ENCODE assay signal across 14 cellular contexts in genomic region chr2:141942006-141942789, GRCh38.
DNase-seq lines count a peak whose midpoint lies in the region; ATAC-seq, FAIRE-seq and TF ChIP-seq lines count a peak whose summit lies in the region.
"Had no signal": no experiment of that assay in that cellular context is flagged by ENCODE, and none has a peak within 500 bp of the region (broad histone marks: within the 10 kb centered on the region; RNA-seq: fewer than 3 reads in every experiment).

No MANE protein-coding gene starts in this region.

- no peak for TF ChIP-seq EP300 in esophagus muscularis mucosa (IDR thresholded peaks at IDR 0.05)

- H3K36me3 Mint-ChIP-seq in neural progenitor cell = no peaks in the 10 kb centered on the region
- H3K36me3 Mint-ChIP-seq in stimulated activated memory B cell treated with anti-CD40 and anti-IgM and Interleukin-4, amounts not matched to agents 10 μg/mL and 1 μg/mL and 100 μg/mL, for 72 hours = no peaks in the 10 kb centered on the region

- H4K20me1 ChIP-seq in OCI-LY1 (ENCODE audit: insufficient read depth, low read length) = no peaks in the 10 kb centered on the region
- H4K20me1 ChIP-seq in neural progenitor cell (ENCODE audit: low read depth) = no peaks in the 10 kb centered on the region
- H4K20me1 ChIP-seq in Karpas-422 (ENCODE audit: insufficient read depth, low read depth, low read length) = no peaks in the 10 kb centered on the region

- 71% methylated on average over 5 of the region's 5 CpGs for WGBS in esophagus muscularis mucosa

- peak; percentile 11; the same call in 1 of the 2 replicates for TF ChIP-seq CTCF in OCI-LY1 (IDR thresholded peaks at IDR 0.05; ENCODE audit: low read length)
- peak; percentile 58 for TF ChIP-seq CTCF in neural progenitor cell (IDR thresholded peaks at IDR 0.05)
- no peak for TF ChIP-seq CTCF in esophagus muscularis mucosa (IDR thresholded peaks at IDR 0.05)

- no peaks in the 10 kb centered on the region for H3K27me3 Mint-ChIP-seq in neural progenitor cell (ENCODE audit: insufficient read depth, low read depth)
- H3K27me3 Mint-ChIP-seq in stimulated activated memory B cell treated with anti-CD40 and anti-IgM and Interleukin-4, amounts not matched to agents 10 μg/mL and 1 μg/mL and 100 μg/mL, for 72 hours = no peaks in the 10 kb centered on the region
- H3K27me3 Mint-ChIP-seq: activated CD4-positive, alpha-beta T cell treated with anti-CD3 and anti-CD28 coated beads for 36 hours had no signal

- H3K27ac Mint-ChIP-seq in neural progenitor cell = no peak overlapping the region
- H3K27ac Mint-ChIP-seq in stimulated activated memory B cell treated with anti-CD40 and anti-IgM and Interleukin-4, amounts not matched to agents 10 μg/mL and 1 μg/mL and 100 μg/mL, for 72 hours = no peak overlapping the region
- H3K27ac Mint-ChIP-seq: activated CD4-positive, alpha-beta T cell treated with anti-CD3 and anti-CD28 coated beads for 36 hours had no signal

- peaks cover 9% of the 10 kb centered on the region for H3K9me3 Mint-ChIP-seq in neural progenitor cell
- H3K9me3 Mint-ChIP-seq in stimulated activated memory B cell treated with anti-CD40 and anti-IgM and Interleukin-4, amounts not matched to agents 10 μg/mL and 1 μg/mL and 100 μg/mL, for 72 hours = peaks cover 3% of the 10 kb centered on the region

- no peak overlapping the region for H2AFZ ChIP-seq in OCI-LY1 (ENCODE audit: low read length)
- H2AFZ ChIP-seq in neural progenitor cell (replicated peaks) = peak overlapping the region; percentile 85
- no peak overlapping the region for H2AFZ ChIP-seq in Karpas-422 (ENCODE audit: low read length)

- no peak for TF ChIP-seq POLR2A in esophagus muscularis mucosa (IDR thresholded peaks at IDR 0.05; ENCODE audit: low read depth)

- no peak overlapping the region for H3K27ac ChIP-seq in OCI-LY1 (ENCODE audit: low read depth, low read length, poor library complexity, severe bottlenecking)
- H3K27ac ChIP-seq in neural progenitor cell = no peak overlapping the region
- H3K27ac ChIP-seq in Karpas-422 (ENCODE audit: low read length) = no peak overlapping the region
- H3K27ac ChIP-seq in esophagus muscularis mucosa (replicated peaks in 1 of 4) = no peak overlapping the region
- H3K27ac ChIP-seq: sigmoid colon, suprapubic skin had no signal

- intact Hi-C loops in esophagus muscularis mucosa (cut with DNase I) = no loop called here

- H3K4me1 ChIP-seq in OCI-LY1 (ENCODE audit: insufficient read depth, low read length, severe bottlenecking) (no peaks in the 10 kb centered on the region), neural progenitor cell (no peaks in the 10 kb centered on the region), Karpas-422 (ENCODE audit: low read length) (no peaks in the 10 kb centered on the region), esophagus muscularis mucosa (no peaks in the 10 kb centered on the region)
- H3K4me1 ChIP-seq: sigmoid colon, suprapubic skin had no signal

- H3K36me3 ChIP-seq in OCI-LY1 (ENCODE audit: insufficient read depth, low read length) = no peaks in the 10 kb centered on the region
- no peaks in the 10 kb centered on the region for H3K36me3 ChIP-seq in neural progenitor cell
- no peaks in the 10 kb centered on the region for H3K36me3 ChIP-seq in Karpas-422 (ENCODE audit: insufficient read depth, low read length)
- no peaks in the 10 kb centered on the region for H3K36me3 ChIP-seq in esophagus muscularis mucosa
- H3K36me3 ChIP-seq: HAP-1, sigmoid colon, suprapubic skin had no signal

- H3K27me3 ChIP-seq in OCI-LY1 (ENCODE audit: insufficient read depth, low read length) (no peaks in the 10 kb centered on the region), neural progenitor cell (no peaks in the 10 kb centered on the region), Karpas-422 (ENCODE audit: low read length) (no peaks in the 10 kb centered on the region), esophagus muscularis mucosa (no peaks in the 10 kb centered on the region)
- H3K27me3 ChIP-seq: sigmoid colon, suprapubic skin had no signal

- ATAC-seq in stimulated activated memory B cell treated with anti-CD40 and anti-IgM and Interleukin-4, amounts not matched to agents 10 μg/mL and 1 μg/mL and 100 μg/mL, for 72 hours = no peak
- ATAC-seq in GM21381 (IDR thresholded peaks at IDR 0.05; ENCODE audit: unreplicated experiment) = no peak
- ATAC-seq: activated CD4-positive, alpha-beta T cell treated with anti-CD3 and anti-CD28 coated beads for 36 hours had no signal

- no peaks in the 10 kb centered on the region for H3K4me1 Mint-ChIP-seq in neural progenitor cell
- no peaks in the 10 kb centered on the region for H3K4me1 Mint-ChIP-seq in stimulated activated memory B cell treated with anti-CD40 and anti-IgM and Interleukin-4, amounts not matched to agents 10 μg/mL and 1 μg/mL and 100 μg/mL, for 72 hours
- H3K4me1 Mint-ChIP-seq: activated CD4-positive, alpha-beta T cell treated with anti-CD3 and anti-CD28 coated beads for 36 hours had no signal

- H3K4me2 ChIP-seq in OCI-LY1 (ENCODE audit: low read length) = no peak overlapping the region
- H3K4me2 ChIP-seq in neural progenitor cell = no peak overlapping the region
- H3K4me2 ChIP-seq in Karpas-422 (ENCODE audit: low read depth, low read length, poor library complexity, severe bottlenecking) = no peak overlapping the region

- no peaks in the 10 kb centered on the region for H3F3A ChIP-seq in OCI-LY1 (ENCODE audit: insufficient read depth, low read length)
- peaks cover 4% of the 10 kb centered on the region for H3F3A ChIP-seq in neural progenitor cell (ENCODE audit: low read depth)

- H3K9me3 ChIP-seq in OCI-LY1 (ENCODE audit: low read length) (0 out of 2 replicates have a peak, but pooled peaks cover 3% of the 10 kb centered on the region), neural progenitor cell (ENCODE audit: low read depth) (no peaks in the 10 kb centered on the region), Karpas-422 (ENCODE audit: low read length) (peaks cover 18% of the 10 kb centered on the region), esophagus muscularis mucosa (peaks cover 0 to 6% (median 0%) of the 10 kb centered on the region in 4 donors)
- H3K9me3 ChIP-seq: HAP-1, sigmoid colon, suprapubic skin had no signal

- H3K4me3 Mint-ChIP-seq in neural progenitor cell = no peak overlapping the region
- H3K4me3 Mint-ChIP-seq in stimulated activated memory B cell treated with anti-CD40 and anti-IgM and Interleukin-4, amounts not matched to agents 10 μg/mL and 1 μg/mL and 100 μg/mL, for 72 hours = no peak overlapping the region
- H3K4me3 Mint-ChIP-seq: activated CD4-positive, alpha-beta T cell treated with anti-CD3 and anti-CD28 coated beads for 36 hours had no signal

- DNase-seq in GM03348 (ENCODE audit: low spot score) (peak; percentile 2), neural progenitor cell (ENCODE audit: low spot score) (no peak), Karpas-422 (no peak), esophagus muscularis mucosa (ENCODE audit: extremely low spot score) (no peak)
- DNase-seq: activated CD4-positive, alpha-beta T cell treated with anti-CD3 and anti-CD28 coated beads for 36 hours; COR-L47; sigmoid colon had no signal

- H3K9ac ChIP-seq in OCI-LY1 (ENCODE audit: low read length) (no peak overlapping the region), neural progenitor cell (no peak overlapping the region), Karpas-422 (ENCODE audit: low read length) (no peak overlapping the region)

- H3K9me2 ChIP-seq in OCI-LY1 (ENCODE audit: low read depth, low read length) (no peaks in the 10 kb centered on the region), Karpas-422 (replicated peaks; ENCODE audit: insufficient read depth, low read length) (no peaks in the 10 kb centered on the region)

- H3K4me3 ChIP-seq in OCI-LY1 (ENCODE audit: low read depth, low read length, poor library complexity, severe bottlenecking) (no peak overlapping the region), neural progenitor cell (no peak overlapping the region), Karpas-422 (ENCODE audit: low read length) (no peak overlapping the region), esophagus muscularis mucosa (no peak overlapping the region)
- H3K4me3 ChIP-seq: HAP-1, sigmoid colon, suprapubic skin had no signal

- H3K79me2 ChIP-seq in OCI-LY1 (ENCODE audit: insufficient read depth, low read length) (no peaks in the 10 kb centered on the region), neural progenitor cell (ENCODE audit: low read depth) (no peaks in the 10 kb centered on the region), Karpas-422 (ENCODE audit: low read length) (no peaks in the 10 kb centered on the region)

- peak; percentile 91 for FAIRE-seq in endometrium (lab: Jason Lieb, UNC)
- FAIRE-seq: GM19239 had no signal

Comparison
In these comparisons a context has a peak if more than half of its experiments do, and no peak if none do; other contexts are left out.
1. CTCF ChIP-seq: peak in OCI-LY1 (single experiment) and neural progenitor cell (single experiment); none in esophagus muscularis mucosa (0 of 3).